In the genomic region with DNA sequence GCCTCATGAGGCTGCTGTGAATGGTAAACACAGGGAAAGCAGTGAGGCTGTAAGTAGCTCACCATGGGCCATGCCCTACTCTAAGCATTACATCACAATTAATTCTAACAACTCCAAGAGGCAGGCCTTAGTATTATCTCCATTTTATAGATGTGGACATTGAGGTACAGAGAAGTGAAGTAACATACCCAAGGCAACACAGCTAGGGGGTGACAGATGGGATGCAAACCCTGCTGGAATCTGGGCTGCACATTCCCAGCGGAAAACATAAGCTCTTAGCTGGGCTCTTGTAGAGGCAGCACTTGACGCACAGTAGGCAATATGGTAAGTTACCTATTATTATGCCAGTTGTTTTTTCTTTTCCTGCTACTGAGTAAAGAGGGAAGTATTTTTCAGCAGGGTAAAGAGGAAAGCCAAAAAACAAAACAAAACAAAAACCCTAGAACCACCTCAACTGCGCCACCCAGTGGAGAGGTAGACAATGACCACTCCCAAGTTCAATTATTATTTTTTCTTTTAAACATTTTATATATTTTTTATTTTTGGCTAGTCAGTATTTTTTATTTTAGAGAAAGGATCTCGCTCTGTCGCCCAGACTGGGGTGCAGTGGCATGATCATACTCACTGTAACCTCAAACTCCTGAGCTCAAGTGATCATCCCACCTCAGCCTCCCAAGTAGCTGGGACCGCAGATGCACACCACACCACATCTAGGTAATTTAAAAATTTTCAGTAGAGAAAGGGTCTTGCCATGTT, we compare ENCODE assay signal across 9 cellular contexts. TPM values are rescaled to one million over a fixed set of nuclear protein-coding genes. Genes with fewer than 3 reads are reported as not detected.
DNase-seq lines count a peak whose midpoint lies in the region; ATAC-seq and TF ChIP-seq lines count a peak whose summit lies in the region.
"Not testable (repeated sequence)": the region's sequence is repeated elsewhere in the genome, so short reads cannot be mapped to it uniquely, and the experiment has no call there.
"Had no signal": no experiment of that assay in that cellular context is flagged by ENCODE, and none has a peak within 500 bp of the region (broad histone marks: within the 10 kb centered on the region; RNA-seq: fewer than 3 reads in every experiment).

No MANE protein-coding gene starts in this region.

- H3K4me3 Mint-ChIP-seq in T-cell = peak overlapping the region in 1 of 3 donors; percentile 13
- H3K4me3 Mint-ChIP-seq in endodermal cell = not testable (repeated sequence)

- ATAC-seq in T-cell (replicated peaks in 1 of 4) (peak in 3 of 4 experiments; percentile 19 to 48 (median 36)), left lung (peak; percentile 80)

- H3K36me3 Mint-ChIP-seq in T-cell; endodermal cell (ENCODE audit: low read depth): not testable (repeated sequence)

- TF ChIP-seq CTCF in 22Rv1 (IDR thresholded peaks at IDR 0.05) (peak; percentile 85), GM10266 (IDR thresholded peaks at IDR 0.05; ENCODE audit: control insufficient read depth, insufficient read depth, low read depth, missing control alignments) (peak; percentile 57), endodermal cell (conservative IDR thresholded peaks at IDR 0.05) (peak; percentile 91), left lung (IDR thresholded peaks at IDR 0.05) (peak; percentile 74 to 86)

- not testable (repeated sequence) for H3K9me3 ChIP-seq in endodermal cell (ENCODE audit: control insufficient read depth, low read length); left lung

- H3K36me3 ChIP-seq in endodermal cell (ENCODE audit: control insufficient read depth, insufficient read depth, low read length); left lung: not testable (repeated sequence)

- CTCF ChIA-PET in T-cell (lab: Charles Lee) = interaction anchor here in 1 of 2 donors (0.6 to 2.8 kb wide), 9 partner anchors 13 to 158 kb away, joined by 3 to 11 read pairs (median 4); a partner anchor contains a TSS

- peaks cover 25 to 35% (median 32%) of the 10 kb centered on the region in 3 donors for H3K4me1 Mint-ChIP-seq in T-cell
- H3K4me1 Mint-ChIP-seq in endodermal cell = peaks cover 24% of the 10 kb centered on the region

- not testable (repeated sequence) for H3K27me3 ChIP-seq in endodermal cell (ENCODE audit: control insufficient read depth, insufficient read depth, low read length, poor library complexity, severe bottlenecking); left lung

- H3K9me3 Mint-ChIP-seq in T-cell, endodermal cell: not testable (repeated sequence)

- intact Hi-C loops in left lung (cut with DNase I) = loop anchor here in 1 of 2 donors (5.0 kb wide), 1 partner anchor 157 kb away; no protein-coding TSS in a partner anchor

- POLR2A ChIA-PET in T-cell (lab: Charles Lee) = interaction anchor here in 1 of 2 donors (0.6 kb wide), 1 partner anchor 159 kb away, joined by 4 read pairs; no protein-coding TSS in a partner anchor

- not testable (repeated sequence) for H3K4me3 ChIP-seq in endodermal cell (ENCODE audit: low read length); left lung

- not testable (repeated sequence) for H3K27me3 Mint-ChIP-seq in T-cell
- H3K27me3 Mint-ChIP-seq in endodermal cell (ENCODE audit: insufficient read depth) = peaks cover 40% of the 10 kb centered on the region

- H3K27ac ChIP-seq in 22Rv1; endodermal cell (ENCODE audit: low read depth, low read length): not testable (repeated sequence)
- H3K27ac ChIP-seq in left lung = peak overlapping the region; percentile 26 to 48

- not testable (repeated sequence) for H3K4me1 ChIP-seq in endodermal cell (ENCODE audit: control insufficient read depth, insufficient read depth, low read length)
- H3K4me1 ChIP-seq in left lung = peaks cover 6 to 47% of the 10 kb centered on the region in 2 donors

- H3K27ac Mint-ChIP-seq in T-cell = peak overlapping the region; percentile 75 to 82
- not testable (repeated sequence) for H3K27ac Mint-ChIP-seq in endodermal cell

- not testable (repeated sequence) for DNase-seq in GM10266 (ENCODE audit: extremely low spot score)
- DNase-seq in NCI-H2081 (lab: John Stamatoyannopoulos, UW) (peak; percentile 8 to 22), T-cell (peak in 30 of 34 experiments; percentile 34 to 73 (median 64)), endodermal cell (peak; percentile 77), left lung (peak in 1 of 2 donors; percentile 54)
- DNase-seq in activated T-helper 9 cell treated with anti-CD3 and anti-CD28 coated beads, Interleukin-2, amount 50 U/mL, for 16 hours (ENCODE audit: low read depth) = peak; percentile 41
- peak in 2 of 3 donors; percentile 48 to 64 for DNase-seq in stimulated activated CD4-positive, alpha-beta T cell treated with anti-CD3 and anti-CD28 coated beads, Interleukin-12 subunit alpha, Interleukin-12 subunit beta, amount 100 ng/mL, for 48 hours (ENCODE audit: low read depth in 2 of 3, low spot score in 1 of 3)

- 53 to 86% methylated on average over 2 to 5 of the region's 6 CpGs for WGBS in endodermal cell (ENCODE audit: insufficient coverage in 1 of 2, insufficient read length in 1 of 2), 2 experiments

- not testable (repeated sequence) for H3K9ac ChIP-seq in endodermal cell (ENCODE audit: extremely low read depth, low read length, poor library complexity, severe bottlenecking)

RNA-seq across cellular contexts. Expression of a gene that starts 20.7 kb away (rescaled TPM):
- total RNA-seq in T-cell = 100 to 1,000 TPM; 150 to 234 (median 224) TPM
- 10 to 100 TPM; 87.4 to 99.8 TPM for total RNA-seq in endodermal cell
- 58.5 TPM for polyA plus RNA-seq in endodermal cell (2013, experiment 1 of 2)
- polyA plus RNA-seq in endodermal cell (2013, experiment 2 of 2) = 55.2 TPM
- 100 to 1,000 TPM; 139 to 150 TPM for total RNA-seq in left lung

RNA-seq across cellular contexts. Expression of a gene that starts 30.6 kb away (rescaled TPM):
- total RNA-seq in T-cell = 1 to 10 TPM in 1 of 5 donors, under 1 TPM in 2, not detected in 2; 0.59 to 1.1 (median 0.66) TPM
- total RNA-seq in endodermal cell = not detected
- not detected for polyA plus RNA-seq in endodermal cell (2013, experiment 1 of 2)
- polyA plus RNA-seq in endodermal cell (2013, experiment 2 of 2) = not detected
- under 1 TPM in 1 of 2 donors, not detected in 1; 0.31 TPM for total RNA-seq in left lung
- total RNA-seq: activated T-helper 2 cell treated with anti-CD3 and anti-CD28 coated beads, Interferon-gamma antibody, Interleukin-2, Interleukin-4, amounts not matched to agents 10 μg/mL and 5 μg/mL and 100 μg/mL, durations not matched to agents 14 hours and 24 hours and 36 hours had no signal

RNA-seq across cellular contexts. Expression of a gene that starts 41.6 kb away (rescaled TPM):
- total RNA-seq in T-cell (10 to 100 TPM; 42.4 to 77.9 (median 63.2) TPM), endodermal cell (10 to 100 TPM; 29.2 to 34.1 TPM), left lung (10 to 100 TPM; 42.6 to 50.4 TPM)
- polyA plus RNA-seq in endodermal cell (2013, experiment 1 of 2) = 30.7 TPM
- 28.4 TPM for polyA plus RNA-seq in endodermal cell (2013, experiment 2 of 2)

RNA-seq across cellular contexts. Expression of a gene that starts 44.3 kb away (rescaled TPM):
- total RNA-seq in T-cell = 1 to 10 TPM in 4 of 5 donors, not detected in 1; 1.5 to 5.2 (median 4.1) TPM
- not detected for total RNA-seq in endodermal cell
- 3.2 TPM for polyA plus RNA-seq in endodermal cell (2013, experiment 1 of 2)
- polyA plus RNA-seq in endodermal cell (2013, experiment 2 of 2) = 5.2 TPM
- total RNA-seq in left lung = under 1 TPM in 1 of 2 donors, not detected in 1; 0.89 TPM
- total RNA-seq: activated T-helper 2 cell treated with anti-CD3 and anti-CD28 coated beads, Interferon-gamma antibody, Interleukin-2, Interleukin-4, amounts not matched to agents 10 μg/mL and 5 μg/mL and 100 μg/mL, durations not matched to agents 14 hours and 24 hours and 36 hours had no signal
